ENCODE assay signal across 8 cellular contexts in the genomic region with DNA sequence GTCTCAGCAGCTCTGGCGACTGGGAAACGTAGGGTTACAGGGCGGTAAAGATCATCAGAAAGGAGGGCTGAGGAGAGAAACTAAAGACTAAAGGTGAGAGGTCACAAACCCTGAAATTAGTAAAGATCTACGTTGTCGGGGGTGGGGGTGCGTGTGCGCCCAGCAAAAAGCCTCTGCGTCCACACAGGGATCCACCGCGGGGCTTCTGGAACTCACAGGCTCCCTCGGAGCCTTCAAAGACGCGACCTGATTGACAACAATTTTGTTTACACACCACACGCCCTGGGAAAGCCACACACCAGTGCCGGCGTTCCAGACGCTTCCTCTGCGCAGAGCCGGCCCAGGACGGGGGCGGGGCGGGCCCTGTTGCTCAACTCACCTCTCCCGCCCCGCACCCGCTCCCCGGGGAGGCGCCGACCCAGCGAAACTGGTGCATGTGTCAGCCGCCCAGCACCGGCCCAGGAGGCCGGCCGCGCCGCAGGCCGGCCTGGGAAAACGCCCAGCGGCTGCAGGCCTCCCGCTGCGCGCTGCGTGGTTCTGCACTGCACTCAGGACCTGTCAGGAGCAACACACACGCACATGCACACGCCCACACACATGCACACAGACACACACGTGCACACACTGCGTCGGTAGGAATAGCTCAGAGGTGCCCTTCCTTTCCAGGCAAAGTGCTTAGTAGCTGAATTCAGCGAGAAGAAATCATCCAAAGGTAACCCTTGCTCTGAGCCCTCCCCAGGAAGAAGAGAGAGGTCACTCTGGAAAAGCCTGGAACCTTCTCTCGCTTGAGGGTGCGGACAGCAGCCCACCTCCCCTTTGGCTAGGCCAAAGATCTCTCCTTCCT. TPM values are rescaled to one million over a fixed set of nuclear protein-coding genes. Genes with fewer than 3 reads are reported as not detected.
DNase-seq lines count a peak whose midpoint lies in the region; ATAC-seq, FAIRE-seq and TF ChIP-seq lines count a peak whose summit lies in the region.

No MANE protein-coding gene starts in this region.

- no peak overlapping the region for H3K23ac ChIP-seq in trophoblast cell (ENCODE audit: low read length)

- peak overlapping the region; percentile 89 for H2AFZ ChIP-seq in trophoblast cell (ENCODE audit: insufficient read depth, low read length, poor library complexity)

- peak overlapping the region; percentile 44 for H3K4ac ChIP-seq in trophoblast cell (ENCODE audit: low read depth, low read length)

- CTCF ChIA-PET in A549 (lab: Yijun Ruan, JAX), result interaction anchor here (1.1 kb wide), 1 partner anchor 9 kb away, joined by 3 read pairs; no protein-coding TSS in a partner anchor

- POLR2A ChIA-PET in A549 (lab: Yijun Ruan, JAX), result interaction anchor here (0.9 to 3.0 kb wide), 5 partner anchors 9 to 60 kb away, joined by 3 to 18 read pairs (median 7); a partner anchor contains a TSS

- no peaks in the 10 kb centered on the region for H3K27me3 Mint-ChIP-seq in glutamatergic neuron (ENCODE audit: unreplicated experiment)

- H3K4me3 Mint-ChIP-seq in glutamatergic neuron (ENCODE audit: unreplicated experiment), result peak overlapping the region; percentile 55

- H3K79me2 ChIP-seq in trophoblast cell (ENCODE audit: control insufficient read depth, insufficient read depth, low read length, poor library complexity), result no peaks in the 10 kb centered on the region

- no peaks in the 10 kb centered on the region for H3K9me3 ChIP-seq in A549
- H3K9me3 ChIP-seq in trophoblast cell (ENCODE audit: insufficient read depth, low read depth, low read length), result no peaks in the 10 kb centered on the region
- H3K9me3 ChIP-seq in thyroid gland, result no peaks in the 10 kb centered on the region

- peak overlapping the region; percentile 51 for H4K12ac ChIP-seq in trophoblast cell (ENCODE audit: low read depth, low read length)

- intact Hi-C loops in thyroid gland (cut with DNase I), result loop anchor here (5.0 kb wide), 1 partner anchor 33 kb away; no protein-coding TSS in a partner anchor

- H3K9me3 Mint-ChIP-seq in glutamatergic neuron (ENCODE audit: unreplicated experiment), result peaks cover 5% of the 10 kb centered on the region

- no peaks in the 10 kb centered on the region for H3K27me3 ChIP-seq in trophoblast cell (ENCODE audit: insufficient read depth, low read length)
- no peaks in the 10 kb centered on the region for H3K27me3 ChIP-seq in thyroid gland

- H3K27ac ChIP-seq in A549, result peak overlapping the region; percentile 89 to 95
- peak overlapping the region; percentile 71 for H3K27ac ChIP-seq in trophoblast cell (ENCODE audit: low read depth, low read length)
- peak overlapping the region; percentile 87 to 99 (median 96) for H3K27ac ChIP-seq in thyroid gland

- H3K36me3 ChIP-seq in trophoblast cell (ENCODE audit: control insufficient read depth in 1 of 2, insufficient read depth in 2 of 2, low read length in 2 of 2), result no peaks in the 10 kb centered on the region
- no peaks in the 10 kb centered on the region for H3K36me3 ChIP-seq in thyroid gland

- no peak overlapping the region for H2AK5ac ChIP-seq in trophoblast cell (ENCODE audit: low read length)

- FAIRE-seq in A549 (lab: Jason Lieb, UNC) (no peak), RCC 7860 (lab: Jason Lieb, UNC) (no peak)

- no peaks in the 10 kb centered on the region for H3K36me3 Mint-ChIP-seq in glutamatergic neuron (ENCODE audit: unreplicated experiment)

- no peak overlapping the region for H3K27ac Mint-ChIP-seq in glutamatergic neuron (ENCODE audit: unreplicated experiment)

- TF ChIP-seq EP300 in A549 (IDR thresholded peaks at IDR 0.05), result peak; percentile 41 to 79; a peak in 3 of 5 replicates

- WGBS in A549 (ENCODE audit: missing lambda C conversion rate), result 8% methylated on average over 24 of the region's 50 CpGs
- WGBS in trophoblast cell (ENCODE audit: extremely low coverage, insufficient coverage, insufficient read length), result no CpG with 5 or more reads among the region's 50 CpGs
- 24 to 25% methylated on average over 16 to 31 of the region's 50 CpGs for WGBS in thyroid gland, 2 donors

- peak overlapping the region; percentile 84 for H4K8ac ChIP-seq in trophoblast cell (ENCODE audit: low read depth, low read length)

- DNase-seq in A549 (ENCODE audit: low read depth in 1 of 2, low spot score in 1 of 2) (peak; percentile 43 to 95), RCC 7860 (ENCODE audit: low spot score) (peak; percentile 80), glutamatergic neuron (peak; percentile 78), trophoblast cell (peak; percentile 98), thyroid gland (peak; percentile 99)
- peak; percentile 71 for DNase-seq in activated naive CD4-positive, alpha-beta T cell treated with anti-CD3 and anti-CD28 coated beads, Interleukin-2, amount 50 U/mL, for 16 hours

- H3K14ac ChIP-seq in trophoblast cell (ENCODE audit: low read length), result peak overlapping the region; percentile 77

- peak overlapping the region; percentile 77 for H3K18ac ChIP-seq in trophoblast cell (ENCODE audit: low read length)

- no peak overlapping the region for H3K9ac ChIP-seq in trophoblast cell (ENCODE audit: low read length)

- H3K4me3 ChIP-seq in A549 (peak overlapping the region; percentile 30), trophoblast cell (ENCODE audit: low read depth, low read length) (no peak overlapping the region), thyroid gland (replicated peaks in 1 of 3) (peak overlapping the region in 1 of 3 donors; percentile 3)

- peaks cover 33% of the 10 kb centered on the region for H3K4me1 ChIP-seq in A549
- H3K4me1 ChIP-seq in trophoblast cell (ENCODE audit: control insufficient read depth in 1 of 2, insufficient read depth in 2 of 2, low read length in 2 of 2), result peaks cover 18% of the 10 kb centered on the region in 2 experiments
- H3K4me1 ChIP-seq in thyroid gland, result peaks cover 25 to 36% of the 10 kb centered on the region in 2 donors

- ATAC-seq in A549, result peak; percentile 93 to 95
- ATAC-seq in GM18868 (IDR thresholded peaks at IDR 0.05; ENCODE audit: unreplicated experiment), result peak; percentile 70
- peak; percentile 82 for ATAC-seq in HG03097 (IDR thresholded peaks at IDR 0.05; ENCODE audit: low FRiP score, unreplicated experiment)

- H2BK120ac ChIP-seq in trophoblast cell (ENCODE audit: insufficient read depth, low read length, poor library complexity), result peak overlapping the region; percentile 82

- H4K91ac ChIP-seq in trophoblast cell (ENCODE audit: low read depth, low read length), result peak overlapping the region; percentile 77

- H3K4me2 ChIP-seq in A549 (peak overlapping the region; percentile 71), trophoblast cell (ENCODE audit: low read length) (peak overlapping the region; percentile 53)

- peak overlapping the region; percentile 73 for H2BK12ac ChIP-seq in trophoblast cell (ENCODE audit: low read length)

- TF ChIP-seq POLR2A in A549 (IDR thresholded peaks at IDR 0.05; ENCODE audit: low read length), result 0 out of 2 replicates have a peak, but pooled peaks have one; percentile 34
- TF ChIP-seq POLR2A in thyroid gland (IDR thresholded peaks at IDR 0.05), result peak; percentile 20 to 62

- peaks cover 13% of the 10 kb centered on the region for H3K79me1 ChIP-seq in trophoblast cell (ENCODE audit: low read length)

- TF ChIP-seq RAD21 in A549 (conservative IDR thresholded peaks at IDR 0.05 in 1 of 2, IDR thresholded peaks at IDR 0.05 in 1 of 2), result peak; percentile 7 to 38; a peak in 3 of 5 replicates

- H3K4me1 Mint-ChIP-seq in glutamatergic neuron (ENCODE audit: low read depth, unreplicated experiment), result peaks cover 17% of the 10 kb centered on the region

- peak overlapping the region; percentile 70 for H2BK5ac ChIP-seq in trophoblast cell (ENCODE audit: low read depth, low read length, poor library complexity)

- TF ChIP-seq CTCF in A549 (IDR thresholded peaks at IDR 0.05), result no peak
- TF ChIP-seq CTCF in glutamatergic neuron (IDR thresholded peaks at IDR 0.05; ENCODE audit: partially characterized antibody, unreplicated experiment), result no peak
- TF ChIP-seq CTCF in thyroid gland (IDR thresholded peaks at IDR 0.05), result no peak

TF ChIP-seq in A549, 52 proteins besides CTCF, POLR2A, EP300 and RAD21 (continues in another document):
- TF ChIP-seq HOXA7 (CRISPR knock-in tag; IDR thresholded peaks at IDR 0.05), result no peak
- TF ChIP-seq, protein P1, sequence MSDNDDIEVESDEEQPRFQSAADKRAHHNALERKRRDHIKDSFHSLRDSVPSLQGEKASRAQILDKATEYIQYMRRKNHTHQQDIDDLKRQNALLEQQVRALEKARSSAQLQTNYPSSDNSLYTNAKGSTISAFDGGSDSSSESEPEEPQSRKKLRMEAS (IDR thresholded peaks at IDR 0.05), result peak; percentile 84
- TF ChIP-seq, protein P2, sequence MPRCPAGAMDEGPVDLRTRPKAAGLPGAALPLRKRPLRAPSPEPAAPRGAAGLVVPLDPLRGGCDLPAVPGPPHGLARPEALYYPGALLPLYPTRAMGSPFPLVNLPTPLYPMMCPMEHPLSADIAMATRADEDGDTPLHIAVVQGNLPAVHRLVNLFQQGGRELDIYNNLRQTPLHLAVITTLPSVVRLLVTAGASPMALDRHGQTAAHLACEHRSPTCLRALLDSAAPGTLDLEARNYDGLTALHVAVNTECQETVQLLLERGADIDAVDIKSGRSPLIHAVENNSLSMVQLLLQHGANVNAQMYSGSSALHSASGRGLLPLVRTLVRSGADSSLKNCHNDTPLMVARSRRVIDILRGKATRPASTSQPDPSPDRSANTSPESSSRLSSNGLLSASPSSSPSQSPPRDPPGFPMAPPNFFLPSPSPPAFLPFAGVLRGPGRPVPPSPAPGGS (IDR thresholded peaks at IDR 0.05), result no peak
- TF ChIP-seq JUN (IDR thresholded peaks at IDR 0.05), result peak; percentile 51 to 81; a peak in 2 of 5 replicates
- peak; percentile 37 for TF ChIP-seq CHD2 (IDR thresholded peaks at IDR 0.05; ENCODE audit: low read length, partially characterized antibody)
- peak; percentile 32; the same call in 2 of the 3 replicates for TF ChIP-seq SMC3 (IDR thresholded peaks at IDR 0.05)
- TF ChIP-seq, protein P3, sequence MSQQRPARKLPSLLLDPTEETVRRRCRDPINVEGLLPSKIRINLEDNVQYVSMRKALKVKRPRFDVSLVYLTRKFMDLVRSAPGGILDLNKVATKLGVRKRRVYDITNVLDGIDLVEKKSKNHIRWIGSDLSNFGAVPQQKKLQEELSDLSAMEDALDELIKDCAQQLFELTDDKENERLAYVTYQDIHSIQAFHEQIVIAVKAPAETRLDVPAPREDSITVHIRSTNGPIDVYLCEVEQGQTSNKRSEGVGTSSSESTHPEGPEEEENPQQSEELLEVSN (IDR thresholded peaks at IDR 0.05; ENCODE audit: borderline replicate concordance, low read depth), result peak; percentile 72; the same call in 1 of the 2 replicates
- no peak for TF ChIP-seq HDAC2 (IDR thresholded peaks at IDR 0.05)
- peak; percentile 44 for TF ChIP-seq MAFK (IDR thresholded peaks at IDR 0.05; ENCODE audit: partially characterized antibody)

RNA-seq across cellular contexts. Expression of a gene that starts 57.2 kb away (rescaled TPM):
- polyA plus RNA-seq in A549 (2011; rRNA removed), result 16.3 and 19.2 TPM in 2 replicates
- polyA plus RNA-seq in A549 (2012; cell fraction: cytosol; rRNA removed), result 10.8 and 12.2 TPM in 2 replicates
- polyA plus RNA-seq in A549 (2012; cell fraction: nucleus; rRNA removed), result 15.1 and 20.0 TPM in 2 replicates
- polyA plus RNA-seq in A549 (2017; fragmentation: RNase III; extraction: RNeasy Plus Mini Kit Qiagen cat#74134 plus additional on column Dnase treatment), result 13.5 to 14.3 TPM (median 14.1 TPM) in 3 replicates
- polyA minus RNA-seq in A549 (2011; rRNA and poly(A)+ RNA removed), result 93.0 and 94.2 TPM in 2 replicates
- total RNA-seq in glutamatergic neuron (ENCODE audit: unreplicated experiment), result 202 TPM
- 38.2 and 38.3 TPM in 2 replicates for polyA plus RNA-seq in trophoblast cell (2013)
- total RNA-seq in thyroid gland, result 100 to 1,000 TPM; 157 to 315 (median 206) TPM
